ENCODE assay signal across 7 cellular contexts in the genomic region with DNA sequence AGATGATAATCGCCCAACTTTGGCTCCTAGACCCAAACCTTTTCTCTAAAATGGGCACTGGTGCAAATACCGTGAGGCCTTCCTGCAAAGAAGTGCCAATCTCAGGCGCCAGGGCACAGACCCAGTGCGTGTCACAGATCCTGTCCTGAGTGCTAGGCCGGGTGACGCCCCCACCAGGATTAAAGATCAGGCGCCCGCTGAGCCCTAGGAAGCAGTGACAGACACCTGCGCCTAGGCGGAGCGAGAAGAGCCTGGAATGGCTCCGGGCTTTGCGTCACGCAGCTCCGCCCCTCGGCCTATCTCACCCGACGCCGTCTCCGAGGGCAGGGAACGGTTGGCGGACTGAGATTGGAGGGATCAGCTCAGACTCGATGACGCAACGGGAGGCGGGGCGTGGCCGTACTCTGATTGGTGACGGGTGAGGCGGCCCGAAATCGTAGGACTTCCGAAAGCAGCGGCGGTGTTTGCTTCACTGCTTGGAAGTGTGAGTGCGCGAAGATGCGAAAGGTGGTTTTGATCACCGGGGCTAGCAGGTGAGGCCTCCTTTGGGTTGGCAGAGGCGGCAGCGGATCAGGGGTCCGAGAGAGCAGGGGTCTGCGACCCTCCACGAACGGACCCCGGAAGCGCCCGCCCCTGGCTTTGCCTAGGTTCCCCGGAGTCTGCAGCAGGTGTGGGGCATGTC. TPM values are rescaled to one million over a fixed set of nuclear protein-coding genes. Genes with fewer than 3 reads are reported as not detected.
DNase-seq lines count a peak whose midpoint lies in the region; ATAC-seq, FAIRE-seq and TF ChIP-seq lines count a peak whose summit lies in the region.
"Not testable (repeated sequence)": the region's sequence is repeated elsewhere in the genome, so short reads cannot be mapped to it uniquely, and the experiment has no call there.

A gene with protein sequence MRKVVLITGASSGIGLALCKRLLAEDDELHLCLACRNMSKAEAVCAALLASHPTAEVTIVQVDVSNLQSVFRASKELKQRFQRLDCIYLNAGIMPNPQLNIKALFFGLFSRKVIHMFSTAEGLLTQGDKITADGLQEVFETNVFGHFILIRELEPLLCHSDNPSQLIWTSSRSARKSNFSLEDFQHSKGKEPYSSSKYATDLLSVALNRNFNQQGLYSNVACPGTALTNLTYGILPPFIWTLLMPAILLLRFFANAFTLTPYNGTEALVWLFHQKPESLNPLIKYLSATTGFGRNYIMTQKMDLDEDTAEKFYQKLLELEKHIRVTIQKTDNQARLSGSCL (plus strand): TSS at position 400 of the 682 bp plus-strand sequence. CDS start 99 bp downstream, at position 499.

- TF ChIP-seq RAD21 in GM12878 (IDR thresholded peaks at IDR 0.05; ENCODE audit: insufficient read depth, low read depth, low read length) = not testable (repeated sequence)

- ATAC-seq in HG03064 (IDR thresholded peaks at IDR 0.05; ENCODE audit: low read depth, unreplicated experiment) (peak; percentile 99), GM12878 (peak; percentile 98), sciatic nerve (peak; percentile 100)

- CTCF ChIA-PET in GM12878 (lab: Yijun Ruan, JAX) = not testable (repeated sequence)

- peak within 1 kb of the TSS; percentile 64; the same call in 1 of the 2 replicates for H3K9ac ChIP-seq in GM12878 (ENCODE audit: control insufficient read depth, insufficient read depth, low read length)

- peak in 1 of 3 experiments; percentile 16; a peak in 1 of 6 replicates for TF ChIP-seq CTCF in GM12878 (IDR thresholded peaks at IDR 0.05 in 2 of 3, conservative IDR thresholded peaks at IDR 0.05 in 1 of 3; ENCODE audit: control insufficient read depth in 2 of 3, extremely low read depth in 1 of 3, insufficient read depth in 1 of 3, low read depth in 3 of 3, low read length in 3 of 3)

- H4K20me1 ChIP-seq in GM12878 (ENCODE audit: control insufficient read depth, insufficient read depth) = not testable (repeated sequence)

- not testable (repeated sequence) for H3K9me3 ChIP-seq in GM12878 (replicated peaks; ENCODE audit: control insufficient read depth, insufficient read depth, low read length)

- peak; percentile 97 for FAIRE-seq in TTC549 (lab: Jason Lieb, UNC)
- FAIRE-seq in GM12878 (lab: Jason Lieb, UNC) = peak; percentile 100

- H3K36me3 ChIP-seq in GM12878 (ENCODE audit: control insufficient read depth in 2 of 2, insufficient read depth in 2 of 2, low read length in 1 of 2) = not testable (repeated sequence)

- DNase-seq in NCI-H2107 (lab: John Stamatoyannopoulos, UW) (peak; percentile 67), GM12878 (ENCODE audit: low read depth, low spot score) (peak; percentile 58), iPS DF 19.7 (ENCODE audit: low read depth, low spot score) (peak; percentile 47), sciatic nerve (ENCODE audit: low spot score) (peak; percentile 86)

- intact Hi-C loops in GM12878 (cut with micrococcal nuclease; ENCODE audit: unreplicated experiment) = loop anchor here (5.0 kb wide), 1 partner anchor 163 kb away; no protein-coding TSS in a partner anchor
- intact Hi-C loops in sciatic nerve (cut with DNase I) = not testable (repeated sequence)

- H2AFZ ChIP-seq in GM12878 (ENCODE audit: control insufficient read depth, low read depth, low read length) = peak within 1 kb of the TSS; percentile 66

- TF ChIP-seq EP300 in GM12878 (IDR thresholded peaks at IDR 0.05; ENCODE audit: borderline replicate concordance in 1 of 2, control insufficient read depth in 1 of 2, low read depth in 2 of 2, low read length in 2 of 2) = not testable (repeated sequence)

- H3K4me1 ChIP-seq in GM12878 (ENCODE audit: control insufficient read depth, insufficient read depth, low read length) = not testable (repeated sequence)

- not testable (repeated sequence) for H3K27me3 ChIP-seq in GM12878 (replicated peaks in 1 of 2; ENCODE audit: control insufficient read depth in 2 of 2, insufficient read depth in 2 of 2, low read length in 1 of 2)

- peak within 1 kb of the TSS; percentile 73; the same call in 1 of the 2 replicates for H3K4me3 ChIP-seq in GM12878

- peak within 1 kb of the TSS; percentile 75 for H3K27ac ChIP-seq in GM12878 (ENCODE audit: control insufficient read depth, insufficient read depth)

- not testable (repeated sequence) for BruUV-seq in GM12878 (replicated peaks; lab: Mats Ljungman, UMichigan)

- POLR2A ChIA-PET in GM12878 (lab: Charles Lee) = not testable (repeated sequence)

- RAD21 ChIA-PET in GM12878 (lab: Charles Lee; ENCODE audit: unreplicated experiment) = interaction anchor here (1.7 kb wide), 1 partner anchor 160 kb away, joined by 5 read pairs; no protein-coding TSS in a partner anchor

- SMC1A ChIA-PET in GM12878 (lab: Charles Lee; ENCODE audit: uncharacterized antibody, unreplicated experiment) = interaction anchor here (0.8 kb wide), 1 partner anchor 159 kb away, joined by 4 read pairs; a partner anchor contains a TSS

- TF ChIP-seq POLR2A in GM18526 (IDR thresholded peaks at IDR 0.05; ENCODE audit: extremely low read depth, insufficient read length) (peak; percentile 46), GM12878 (IDR thresholded peaks at IDR 0.05; ENCODE audit: low read depth, low read length) (peak; percentile 74)

- H3K4me2 ChIP-seq in GM12878 (ENCODE audit: control insufficient read depth, insufficient read depth) = peak within 1 kb of the TSS; percentile 44

- in situ Hi-C loops in GM12878 (cut with MboI) = not testable (repeated sequence)

- H3K79me2 ChIP-seq in GM12878 (ENCODE audit: control insufficient read depth, insufficient read depth, low read length) = not testable (repeated sequence)

- 1% methylated on average over 24 of the region's 49 CpGs for WGBS in GM12878 (ENCODE audit: insufficient coverage, insufficient replicate concordance, low lambda C conversion rate, missing lambda C conversion rate)

TF ChIP-seq in GM12878, 131 proteins besides CTCF, POLR2A, EP300 and RAD21 (continues in another document):
- TF ChIP-seq, protein P1, sequence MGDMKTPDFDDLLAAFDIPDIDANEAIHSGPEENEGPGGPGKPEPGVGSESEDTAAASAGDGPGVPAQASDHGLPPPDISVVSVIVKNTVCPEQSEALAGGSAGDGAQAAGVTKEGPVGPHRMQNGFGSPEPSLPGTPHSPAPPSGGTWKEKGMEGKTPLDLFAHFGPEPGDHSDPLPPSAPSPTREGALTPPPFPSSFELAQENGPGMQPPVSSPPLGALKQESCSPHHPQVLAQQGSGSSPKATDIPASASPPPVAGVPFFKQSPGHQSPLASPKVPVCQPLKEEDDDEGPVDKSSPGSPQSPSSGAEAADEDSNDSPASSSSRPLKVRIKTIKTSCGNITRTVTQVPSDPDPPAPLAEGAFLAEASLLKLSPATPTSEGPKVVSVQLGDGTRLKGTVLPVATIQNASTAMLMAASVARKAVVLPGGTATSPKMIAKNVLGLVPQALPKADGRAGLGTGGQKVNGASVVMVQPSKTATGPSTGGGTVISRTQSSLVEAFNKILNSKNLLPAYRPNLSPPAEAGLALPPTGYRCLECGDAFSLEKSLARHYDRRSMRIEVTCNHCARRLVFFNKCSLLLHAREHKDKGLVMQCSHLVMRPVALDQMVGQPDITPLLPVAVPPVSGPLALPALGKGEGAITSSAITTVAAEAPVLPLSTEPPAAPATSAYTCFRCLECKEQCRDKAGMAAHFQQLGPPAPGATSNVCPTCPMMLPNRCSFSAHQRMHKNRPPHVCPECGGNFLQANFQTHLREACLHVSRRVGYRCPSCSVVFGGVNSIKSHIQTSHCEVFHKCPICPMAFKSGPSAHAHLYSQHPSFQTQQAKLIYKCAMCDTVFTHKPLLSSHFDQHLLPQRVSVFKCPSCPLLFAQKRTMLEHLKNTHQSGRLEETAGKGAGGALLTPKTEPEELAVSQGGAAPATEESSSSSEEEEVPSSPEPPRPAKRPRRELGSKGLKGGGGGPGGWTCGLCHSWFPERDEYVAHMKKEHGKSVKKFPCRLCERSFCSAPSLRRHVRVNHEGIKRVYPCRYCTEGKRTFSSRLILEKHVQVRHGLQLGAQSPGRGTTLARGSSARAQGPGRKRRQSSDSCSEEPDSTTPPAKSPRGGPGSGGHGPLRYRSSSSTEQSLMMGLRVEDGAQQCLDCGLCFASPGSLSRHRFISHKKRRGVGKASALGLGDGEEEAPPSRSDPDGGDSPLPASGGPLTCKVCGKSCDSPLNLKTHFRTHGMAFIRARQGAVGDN (IDR thresholded peaks at IDR 0.05) = peak; percentile 29; the same call in 1 of the 2 replicates
- TF ChIP-seq BHLHE40 (IDR thresholded peaks at IDR 0.05; ENCODE audit: borderline replicate concordance in 1 of 2, low read depth in 2 of 2, low read length in 1 of 2) (peak in 1 of 2 experiments; percentile 36; a peak in 1 of 4 replicates), RFX5 (IDR thresholded peaks at IDR 0.05; ENCODE audit: low read depth, low read length) (peak; percentile 34; the same call in 1 of the 2 replicates)

RNA-seq across cellular contexts. Expression of the gene that starts here (rescaled TPM):
- 241 and 243 TPM in 2 replicates for total RNA-seq in GM12878 (2013; cell fraction: nucleolus; rRNA removed)
- 42.1 and 53.2 TPM in 2 replicates for total RNA-seq in GM12878 (2014; rRNA removed)
- total RNA-seq in GM12878 (2014; rRNA removed; fragmentation: Illumina TruSeq; extraction: Trizol) = 34.5 and 36.2 TPM in 2 replicates
- total RNA-seq in GM12878 (2021) = 27.0 and 35.1 TPM in 2 replicates
- 17.6 TPM for polyA plus RNA-seq in GM12878 (2011; ENCODE audit: low read depth)
- 84.1 and 88.1 TPM in 2 replicates for polyA plus RNA-seq in GM12878 (2011; rRNA removed)
- polyA plus RNA-seq in GM12878 (2011; cell fraction: cytosol; rRNA removed) = 58.2 and 61.7 TPM in 2 replicates
- 115 and 160 TPM in 2 replicates for polyA plus RNA-seq in GM12878 (2011; cell fraction: nucleus; rRNA removed)
- polyA plus RNA-seq in GM12878 (2012) = 24.3 and 31.2 TPM in 2 replicates
- 35.7 and 42.2 TPM in 2 replicates for polyA plus RNA-seq in GM12878 (2014; fragmentation: Illumina TruSeq; extraction: Trizol)
- 10 to 100 TPM; 37.2 to 45.6 TPM for polyA plus RNA-seq in GM12878 (2014; fragmentation: Nextera tagmentation; extraction: Ambion mirVana)
- polyA plus RNA-seq in GM12878 (2014; rRNA removed) = 34.6 and 36.9 TPM in 2 replicates
- polyA plus RNA-seq in GM12878 (2016; fragmentation: Nextera tagmentation; extraction: Ambion mirVana) = 10 to 100 TPM; 32.9 to 35.2 TPM
- 65.3 and 78.6 TPM in 2 replicates for polyA minus RNA-seq in GM12878 (2011; rRNA and poly(A)+ RNA removed)
- polyA minus RNA-seq in GM12878 (2011; cell fraction: cytosol; rRNA and poly(A)+ RNA removed) = 12.2 and 19.8 TPM in 2 replicates
- 134 and 184 TPM in 2 replicates for polyA minus RNA-seq in GM12878 (2011; cell fraction: nucleus; rRNA and poly(A)+ RNA removed)
- 26.3 TPM for total RNA-seq in sciatic nerve

Comparison
In these comparisons a context has a peak if more than half of its experiments do, and no peak if none do; other contexts are left out.
1. Peak in every context shown above with its lines: DNase-seq, ATAC-seq, H3K4me3 ChIP-seq and H3K27ac ChIP-seq.